ENCODE assay signal across 8 cellular contexts in genomic region chr1:150876111-150876434, GRCh38. TPM values are rescaled to one million over a fixed set of nuclear protein-coding genes. Genes with fewer than 3 reads are reported as not detected.
DNase-seq lines count a peak whose midpoint lies in the region; ATAC-seq, FAIRE-seq and TF ChIP-seq lines count a peak whose summit lies in the region.

No MANE protein-coding gene starts in this region.

- H2AFZ ChIP-seq in ACC112 (ENCODE audit: low read length, unreplicated experiment), result peak overlapping the region; percentile 71

- H3K27me3 ChIP-seq in ACC112 (ENCODE audit: insufficient read depth, low read length) (no peaks in the 10 kb centered on the region), gastrocnemius medialis (no peaks in the 10 kb centered on the region)

- H3K4me1 ChIP-seq in ACC112 (ENCODE audit: control insufficient read depth, insufficient read depth, low read length, unreplicated experiment), result peaks cover 16% of the 10 kb centered on the region
- peaks cover 15 to 19% of the 10 kb centered on the region in 2 donors for H3K4me1 ChIP-seq in gastrocnemius medialis

- H3K79me2 ChIP-seq in ACC112 (ENCODE audit: control insufficient read depth, insufficient read depth, low read length, unreplicated experiment), result peaks cover 42% of the 10 kb centered on the region

- TF ChIP-seq CTCF in GM12865 (IDR thresholded peaks at IDR 0.05; ENCODE audit: insufficient read depth, low read depth, low read length, missing control alignments) (no peak), gastrocnemius medialis (IDR thresholded peaks at IDR 0.05 in 4 of 5, conservative IDR thresholded peaks at IDR 0.05 in 1 of 5) (no peak), D721Med (IDR thresholded peaks at IDR 0.05; ENCODE audit: insufficient read depth, missing control alignments) (no peak)

- intact Hi-C loops in gastrocnemius medialis (cut with DNase I; ENCODE audit: low total_unique reads), result loop anchor here (1.0 to 10.0 kb wide), 5 partner anchors 50 to 311 kb away; partner anchors contain the start of genes ENSA and SETDB1

- H3K36me3 ChIP-seq in ACC112 (ENCODE audit: insufficient read depth, low read length), result no peaks in the 10 kb centered on the region
- H3K36me3 ChIP-seq in gastrocnemius medialis, result no peaks in the 10 kb centered on the region

- DNase-seq in GM12865 (ENCODE audit: low read depth), result no peak
- peak; percentile 71 for DNase-seq in NCI-H774 (lab: John Stamatoyannopoulos, UW)
- peak; percentile 65 for DNase-seq in amniotic epithelial cell (ENCODE audit: low read depth)
- DNase-seq in gastrocnemius medialis, result peak in 1 of 2 donors; percentile 59
- no peak for DNase-seq in D721Med (ENCODE audit: insufficient read length, low spot score)

- no peaks in the 10 kb centered on the region for H3K9me3 ChIP-seq in gastrocnemius medialis

- H3K27ac ChIP-seq in ACC112 (ENCODE audit: low read depth, low read length), result peak overlapping the region; percentile 66
- peak overlapping the region; percentile 99 to 100 (median 100) for H3K27ac ChIP-seq in gastrocnemius medialis

- no peak for TF ChIP-seq POLR2A in gastrocnemius medialis (IDR thresholded peaks at IDR 0.05)

- H3K4me3 ChIP-seq in ACC112 (ENCODE audit: low read depth, low read length), result peak overlapping the region; percentile 89
- peak overlapping the region; percentile 96 for H3K4me3 ChIP-seq in GM12865 (ENCODE audit: low read depth, low read length)
- peak overlapping the region; percentile 67 for H3K4me3 ChIP-seq in iPS-11a (ENCODE audit: low read depth, low read length)
- H3K4me3 ChIP-seq in gastrocnemius medialis, result peak overlapping the region; percentile 95 to 100 (median 99)

- ATAC-seq in HG03095 (IDR thresholded peaks at IDR 0.05; ENCODE audit: unreplicated experiment) (peak; percentile 26), gastrocnemius medialis (peak; percentile 35 to 53)

- in situ Hi-C loops in gastrocnemius medialis (cut with MboI; ENCODE audit: low sequenced_read_pairs in 4 of 4), result loop anchor here in 1 of 4 donors (10.0 kb wide), 1 partner anchor 49 kb away; the partner anchor contains the start of gene SETDB1

- FAIRE-seq in D721Med (lab: Jason Lieb, UNC), result no peak

RNA-seq across cellular contexts. Expression of gene ARNT, which starts 0.3 kb away (rescaled TPM):
- 10 to 100 TPM; 35.3 to 74.3 (median 44.7) TPM for total RNA-seq in gastrocnemius medialis

RNA-seq across cellular contexts. Expression of gene CTXND2, which starts 10.9 kb away (rescaled TPM):
- not detected for total RNA-seq in gastrocnemius medialis

RNA-seq across cellular contexts. Expression of gene SETDB1, which starts 50.1 kb away (rescaled TPM):
- total RNA-seq in gastrocnemius medialis, result 10 to 100 TPM; 13.7 to 20.8 (median 17.3) TPM

Comparison
In these comparisons a context has a peak if more than half of its experiments do, and no peak if none do; other contexts are left out.
1. DNase-seq: peak in NCI-H774 (single experiment) and amniotic epithelial cell (single experiment); none in GM12865 (single experiment) and D721Med (single experiment).
2. Peak in every context shown above with its lines, with median percentiles within 50 percentile points of each other: H3K4me3 ChIP-seq.